ENCODE assay signal across 8 cellular contexts in genomic region chr2:85438291-85439110, GRCh38. TPM values are rescaled to one million over a fixed set of nuclear protein-coding genes. Genes with fewer than 3 reads are reported as not detected.
DNase-seq lines count a peak whose midpoint lies in the region; ATAC-seq and TF ChIP-seq lines count a peak whose summit lies in the region.

No MANE protein-coding gene starts in this region.

- CTCF ChIA-PET in CD8-positive, alpha-beta T cell (lab: Charles Lee) = interaction anchor here (0.7 to 2.5 kb wide), 2 partner anchors 17 to 114 kb away, joined by 3 to 9 read pairs; no protein-coding TSS in a partner anchor

- ATAC-seq in CD8-positive, alpha-beta T cell = no peak
- ATAC-seq in activated naive CD8-positive, alpha-beta T cell treated with anti-CD3 and anti-CD28 coated beads, Interleukin-2, amount 50 U/mL, for 24 hours = peak; percentile 1
- ATAC-seq in stimulated activated naive CD8-positive, alpha-beta T cell treated with anti-CD3 and anti-CD28 coated beads, Interleukin-15, amount 100 ng/mL, for 72 hours = peak; percentile 8

- peak overlapping the region; percentile 60 for H3K4me3 ChIP-seq in CD8-positive, alpha-beta T cell (ENCODE audit: low read depth, low read length)
- H3K4me3 ChIP-seq in HUES48 (ENCODE audit: low read depth, low read length) = peak overlapping the region; percentile 50; the same call in 1 of the 2 replicates

- DNase-seq in CD8-positive, alpha-beta T cell = no peak
- DNase-seq in activated naive CD8-positive, alpha-beta T cell treated with anti-CD3 and anti-CD28 coated beads, Interleukin-2, amount 50 U/mL, for 24 hours = no peak
- no peak for DNase-seq in stimulated activated naive CD8-positive, alpha-beta T cell treated with anti-CD3 and anti-CD28 coated beads, Interleukin-15, amount 100 ng/mL, for 72 hours
- DNase-seq in LoVo (ENCODE audit: low spot score) (no peak), SKM-1 (lab: John Stamatoyannopoulos, UW; ENCODE audit: unreplicated experiment) (no peak)
- DNase-seq in activated CD4-positive, alpha-beta T cell treated with anti-CD3 and anti-CD28 coated beads, Interleukin-2, amount 50 U/mL, for 48 hours = no peak

- H3K9me3 Mint-ChIP-seq in CD8-positive, alpha-beta T cell = no peaks in the 10 kb centered on the region
- H3K9me3 Mint-ChIP-seq in activated naive CD8-positive, alpha-beta T cell treated with anti-CD3 and anti-CD28 coated beads, Interleukin-2, amount 50 U/mL, for 24 hours = no peaks in the 10 kb centered on the region
- H3K9me3 Mint-ChIP-seq in stimulated activated naive CD8-positive, alpha-beta T cell treated with anti-CD3 and anti-CD28 coated beads, Interleukin-15, amount 100 ng/mL, for 72 hours = no peaks in the 10 kb centered on the region

- intact Hi-C loops in CD8-positive, alpha-beta T cell (cut with DNase I, micrococcal nuclease) = loop anchor here in 1 of 2 experiments (2.0 kb wide), 1 partner anchor 174 kb away; the partner anchor contains the start of gene C2orf68

- peak overlapping the region; percentile 86 for H3K4me3 Mint-ChIP-seq in CD8-positive, alpha-beta T cell
- H3K4me3 Mint-ChIP-seq in activated naive CD8-positive, alpha-beta T cell treated with anti-CD3 and anti-CD28 coated beads, Interleukin-2, amount 50 U/mL, for 24 hours = peak overlapping the region; percentile 84
- peak overlapping the region; percentile 84 to 92 for H3K4me3 Mint-ChIP-seq in stimulated activated naive CD8-positive, alpha-beta T cell treated with anti-CD3 and anti-CD28 coated beads, Interleukin-15, amount 100 ng/mL, for 72 hours

- POLR2A ChIA-PET in CD8-positive, alpha-beta T cell (lab: Charles Lee) = interaction anchor here (0.7 to 3.2 kb wide), 8 partner anchors 9 to 158 kb away, joined by 3 to 60 read pairs (median 4); partner anchors contain the start of genes MAT2A, SH2D6 and TGOLN2

- H3K9ac ChIP-seq in HUES48 (ENCODE audit: low read depth, low read length) = no peak overlapping the region

- no peak for TF ChIP-seq CTCF in CD8-positive, alpha-beta T cell (IDR thresholded peaks at IDR 0.05)

- peaks cover 32% of the 10 kb centered on the region for H3K4me1 ChIP-seq in CD8-positive, alpha-beta T cell (ENCODE audit: insufficient read depth, low read length)
- H3K4me1 ChIP-seq in HUES48 (ENCODE audit: control insufficient read depth, insufficient read depth, low read length) = peaks cover 19% of the 10 kb centered on the region

- no peaks in the 10 kb centered on the region for H3K27me3 ChIP-seq in CD8-positive, alpha-beta T cell (ENCODE audit: insufficient read depth, low read length)
- H3K27me3 ChIP-seq in HUES48 (ENCODE audit: control insufficient read depth, insufficient read depth, low read length) (peaks cover 3% of the 10 kb centered on the region; the same call in 1 of the 2 replicates), layer of hippocampus (ENCODE audit: control insufficient read depth, insufficient read depth, low read length) (no peaks in the 10 kb centered on the region)

- H3K27me3 Mint-ChIP-seq in CD8-positive, alpha-beta T cell (ENCODE audit: low read depth) = no peaks in the 10 kb centered on the region
- no peaks in the 10 kb centered on the region for H3K27me3 Mint-ChIP-seq in activated naive CD8-positive, alpha-beta T cell treated with anti-CD3 and anti-CD28 coated beads, Interleukin-2, amount 50 U/mL, for 24 hours
- H3K27me3 Mint-ChIP-seq in stimulated activated naive CD8-positive, alpha-beta T cell treated with anti-CD3 and anti-CD28 coated beads, Interleukin-15, amount 100 ng/mL, for 72 hours = no peaks in the 10 kb centered on the region

- no peaks in the 10 kb centered on the region for H3K9me3 ChIP-seq in CD8-positive, alpha-beta T cell (ENCODE audit: low read length)
- no peaks in the 10 kb centered on the region for H3K9me3 ChIP-seq in HUES48 (ENCODE audit: control insufficient read depth, insufficient read depth, low read length)

- H3K36me3 ChIP-seq in CD8-positive, alpha-beta T cell (ENCODE audit: insufficient read depth, low read length) = no peaks in the 10 kb centered on the region
- H3K36me3 ChIP-seq in HUES48 (ENCODE audit: control insufficient read depth, insufficient read depth, low read length) = no peaks in the 10 kb centered on the region

- peak overlapping the region; percentile 56 for H3K27ac ChIP-seq in CD8-positive, alpha-beta T cell (ENCODE audit: low read depth, low read length)
- H3K27ac ChIP-seq in HUES48 (ENCODE audit: low read depth, low read length) (no peak overlapping the region), layer of hippocampus (ENCODE audit: low read depth, low read length) (peak overlapping the region; percentile 100)

- peak overlapping the region; percentile 94 for H3K27ac Mint-ChIP-seq in CD8-positive, alpha-beta T cell
- peak overlapping the region; percentile 93 for H3K27ac Mint-ChIP-seq in activated naive CD8-positive, alpha-beta T cell treated with anti-CD3 and anti-CD28 coated beads, Interleukin-2, amount 50 U/mL, for 24 hours
- H3K27ac Mint-ChIP-seq in stimulated activated naive CD8-positive, alpha-beta T cell treated with anti-CD3 and anti-CD28 coated beads, Interleukin-15, amount 100 ng/mL, for 72 hours = peak overlapping the region; percentile 97

- H3K4me1 Mint-ChIP-seq in CD8-positive, alpha-beta T cell (ENCODE audit: low read depth) = peaks cover 23% of the 10 kb centered on the region
- peaks cover 31% of the 10 kb centered on the region for H3K4me1 Mint-ChIP-seq in activated naive CD8-positive, alpha-beta T cell treated with anti-CD3 and anti-CD28 coated beads, Interleukin-2, amount 50 U/mL, for 24 hours
- peaks cover 49% of the 10 kb centered on the region for H3K4me1 Mint-ChIP-seq in stimulated activated naive CD8-positive, alpha-beta T cell treated with anti-CD3 and anti-CD28 coated beads, Interleukin-15, amount 100 ng/mL, for 72 hours

- H3K36me3 Mint-ChIP-seq in CD8-positive, alpha-beta T cell = no peaks in the 10 kb centered on the region
- no peaks in the 10 kb centered on the region for H3K36me3 Mint-ChIP-seq in activated naive CD8-positive, alpha-beta T cell treated with anti-CD3 and anti-CD28 coated beads, Interleukin-2, amount 50 U/mL, for 24 hours (ENCODE audit: low read depth)

RNA-seq across cellular contexts. Expression of gene SH2D6, which starts 20.0 kb away (rescaled TPM):
- total RNA-seq in CD8-positive, alpha-beta T cell = under 1 TPM; 0.33 to 0.44 TPM

RNA-seq across cellular contexts. Expression of gene CAPG, which starts 28.3 kb away (rescaled TPM):
- total RNA-seq in CD8-positive, alpha-beta T cell = 1 to 10 TPM; 2.4 to 3.6 TPM
